Comparison of ENCODE assay signal across 1 cellular context in the genomic region with DNA sequence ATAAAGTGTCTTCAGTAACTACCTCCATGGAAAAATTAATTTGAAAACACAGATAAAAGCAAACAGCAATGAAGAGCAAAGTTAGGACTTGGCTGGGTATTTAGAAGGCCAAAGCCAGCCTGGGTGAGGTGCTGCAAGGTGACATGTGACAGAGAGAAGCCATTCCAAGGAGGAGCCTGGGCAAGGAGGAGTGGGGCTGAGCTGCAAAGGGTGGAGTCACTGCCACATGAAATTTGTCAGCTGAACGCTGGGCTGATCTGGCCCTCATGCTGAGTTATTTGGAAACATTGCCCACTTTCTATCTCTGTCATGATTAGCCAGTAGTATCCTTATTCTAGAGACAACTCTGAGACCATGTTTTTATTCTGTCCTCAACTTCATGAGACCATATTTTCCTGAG.
TF ChIP-seq lines count a peak whose summit lies in the region.

No MANE protein-coding gene starts in this region.

TF ChIP-seq in HCT116, 20 proteins besides CTCF, POLR2A, EP300 and RAD21 (continued from another document):
- TF ChIP-seq, protein P1, sequence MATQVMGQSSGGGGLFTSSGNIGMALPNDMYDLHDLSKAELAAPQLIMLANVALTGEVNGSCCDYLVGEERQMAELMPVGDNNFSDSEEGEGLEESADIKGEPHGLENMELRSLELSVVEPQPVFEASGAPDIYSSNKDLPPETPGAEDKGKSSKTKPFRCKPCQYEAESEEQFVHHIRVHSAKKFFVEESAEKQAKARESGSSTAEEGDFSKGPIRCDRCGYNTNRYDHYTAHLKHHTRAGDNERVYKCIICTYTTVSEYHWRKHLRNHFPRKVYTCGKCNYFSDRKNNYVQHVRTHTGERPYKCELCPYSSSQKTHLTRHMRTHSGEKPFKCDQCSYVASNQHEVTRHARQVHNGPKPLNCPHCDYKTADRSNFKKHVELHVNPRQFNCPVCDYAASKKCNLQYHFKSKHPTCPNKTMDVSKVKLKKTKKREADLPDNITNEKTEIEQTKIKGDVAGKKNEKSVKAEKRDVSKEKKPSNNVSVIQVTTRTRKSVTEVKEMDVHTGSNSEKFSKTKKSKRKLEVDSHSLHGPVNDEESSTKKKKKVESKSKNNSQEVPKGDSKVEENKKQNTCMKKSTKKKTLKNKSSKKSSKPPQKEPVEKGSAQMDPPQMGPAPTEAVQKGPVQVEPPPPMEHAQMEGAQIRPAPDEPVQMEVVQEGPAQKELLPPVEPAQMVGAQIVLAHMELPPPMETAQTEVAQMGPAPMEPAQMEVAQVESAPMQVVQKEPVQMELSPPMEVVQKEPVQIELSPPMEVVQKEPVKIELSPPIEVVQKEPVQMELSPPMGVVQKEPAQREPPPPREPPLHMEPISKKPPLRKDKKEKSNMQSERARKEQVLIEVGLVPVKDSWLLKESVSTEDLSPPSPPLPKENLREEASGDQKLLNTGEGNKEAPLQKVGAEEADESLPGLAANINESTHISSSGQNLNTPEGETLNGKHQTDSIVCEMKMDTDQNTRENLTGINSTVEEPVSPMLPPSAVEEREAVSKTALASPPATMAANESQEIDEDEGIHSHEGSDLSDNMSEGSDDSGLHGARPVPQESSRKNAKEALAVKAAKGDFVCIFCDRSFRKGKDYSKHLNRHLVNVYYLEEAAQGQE (IDR thresholded peaks at IDR 0.05; ENCODE audit: low read depth): no peak
- no peak for TF ChIP-seq POLR2AphosphoS5 (IDR thresholded peaks at IDR 0.05; ENCODE audit: low read depth, low read length)
- TF ChIP-seq TCF7L2 (IDR thresholded peaks at IDR 0.05; ENCODE audit: borderline replicate concordance, extremely low read depth, insufficient read depth, insufficient read length): no peak
- TF ChIP-seq, protein P2, sequence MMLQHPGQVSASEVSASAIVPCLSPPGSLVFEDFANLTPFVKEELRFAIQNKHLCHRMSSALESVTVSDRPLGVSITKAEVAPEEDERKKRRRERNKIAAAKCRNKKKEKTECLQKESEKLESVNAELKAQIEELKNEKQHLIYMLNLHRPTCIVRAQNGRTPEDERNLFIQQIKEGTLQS (IDR thresholded peaks at IDR 0.05): no peak
- no peak for TF ChIP-seq SP1 (IDR thresholded peaks at IDR 0.05; ENCODE audit: low read depth)
- no peak for TF ChIP-seq ELF1 (IDR thresholded peaks at IDR 0.05; ENCODE audit: borderline replicate concordance, low read depth)
- no peak for TF ChIP-seq CBX3 (IDR thresholded peaks at IDR 0.05; ENCODE audit: low read depth)
